In genomic region chr5:139228201-139228796, GRCh38 we compare ENCODE assay signal across 22 cellular contexts. TPM values are rescaled to one million over a fixed set of nuclear protein-coding genes. Genes with fewer than 3 reads are reported as not detected.
A peak's percentile ranks its signal among the peaks of the same experiment; 100 is the strongest.
DNase-seq lines count a peak whose midpoint lies in the region; ATAC-seq, FAIRE-seq and TF ChIP-seq lines count a peak whose summit lies in the region.
"Had no signal": no experiment of that assay in that cellular context is flagged by ENCODE, and none has a peak within 500 bp of the region (broad histone marks: within the 10 kb centered on the region; RNA-seq: fewer than 3 reads in every experiment).

No MANE protein-coding gene starts in this region.

- H3K56ac ChIP-seq in H1 (replicated peaks; ENCODE audit: insufficient read length, low read depth, low read length), result no peak overlapping the region

- no peaks in the 10 kb centered on the region for H3K79me1 ChIP-seq in H1 (ENCODE audit: low read depth, low read length)

- DNase-seq in H1 (ENCODE audit: low read depth in 1 of 2, low spot score in 2 of 2) (no peak), left colon (peak in 1 of 2 donors; percentile 11), A172 (ENCODE audit: low spot score) (no peak), left ventricle myocardium superior (no peak), foreskin keratinocyte (no peak)
- DNase-seq: BE2C; CD4-positive, alpha-beta memory T cell; DMS153; DMS79 treated with DMSO at 0.1 percent for 48 hours; EL; HFFc6 had no signal

- H2AFZ ChIP-seq in H1 (ENCODE audit: low read length) (peak overlapping the region; percentile 43; the same call in 1 of the 2 replicates), parathyroid adenoma (peak overlapping the region; percentile 35)
- H2AFZ ChIP-seq: GM23248 had no signal

- WGBS in H1 (ENCODE audit: extremely low coverage in 1 of 2, insufficient coverage in 1 of 2, insufficient read length in 1 of 2, insufficient replicate concordance in 2 of 2, low coverage in 1 of 2, low lambda C conversion rate in 2 of 2, missing lambda C conversion rate in 1 of 2), 2 experiments, result 82% methylated on average over 1 of the region's 1 CpG; no CpG with 5 or more reads in 1 of the 2 experiments

- H3K14ac ChIP-seq in H1 (ENCODE audit: insufficient read length), result no peak overlapping the region

- H3K27ac ChIP-seq in HEK293 (ENCODE audit: extremely low read depth, low read depth, low read length), result no peak overlapping the region
- H3K27ac ChIP-seq in H1 (ENCODE audit: low read depth, low read length), result no peak overlapping the region
- no peak overlapping the region for H3K27ac ChIP-seq in parathyroid adenoma
- H3K27ac ChIP-seq in foreskin keratinocyte, result no peak overlapping the region
- H3K27ac ChIP-seq: C4-2B, GM23248 had no signal

- intact Hi-C loops in left colon (cut with DNase I, micrococcal nuclease) (no loop called here), left ventricle myocardium superior (cut with micrococcal nuclease) (no loop called here)

- no peak overlapping the region for H2BK15ac ChIP-seq in H1 (ENCODE audit: low read length)

- H2BK120ac ChIP-seq in H1 (replicated peaks; ENCODE audit: low read depth, low read length), result no peak overlapping the region

- no peak overlapping the region for H4K91ac ChIP-seq in H1 (replicated peaks; ENCODE audit: insufficient read length, low read length)

- FAIRE-seq in H1 (lab: Jason Lieb, UNC), result no peak
- FAIRE-seq: A204.1, G401.6, GM12891, HepG2, HTR-8/SVneo had no signal

- H3K4me1 ChIP-seq in HEK293 (ENCODE audit: control insufficient read depth, insufficient read depth, low read length) (no peaks in the 10 kb centered on the region), H1 (replicated peaks in 1 of 4; ENCODE audit: control insufficient read depth in 3 of 4, insufficient read depth in 4 of 4, low read length in 3 of 4) (no peaks in the 10 kb centered on the region), parathyroid adenoma (no peaks in the 10 kb centered on the region), foreskin keratinocyte (no peaks in the 10 kb centered on the region)
- H3K4me1 ChIP-seq: HAP-1 had no signal

- H3K79me2 ChIP-seq in H1 (ENCODE audit: control insufficient read depth in 1 of 2, insufficient read depth in 2 of 2, low read length in 2 of 2) (no peaks in the 10 kb centered on the region), parathyroid adenoma (no peaks in the 10 kb centered on the region)

- H3K23me2 ChIP-seq in H1 (ENCODE audit: low read depth, low read length), result no peaks in the 10 kb centered on the region

- H3K36me3 ChIP-seq in HEK293 (ENCODE audit: control insufficient read depth in 2 of 2, insufficient read depth in 1 of 2, low read length in 2 of 2) (no peaks in the 10 kb centered on the region; a peak in 1 of 3 replicates), H1 (ENCODE audit: control insufficient read depth in 2 of 4, insufficient read depth in 4 of 4, low read length in 3 of 4) (no peaks in the 10 kb centered on the region), parathyroid adenoma (ENCODE audit: control insufficient read depth, insufficient read depth, low read length) (no peaks in the 10 kb centered on the region)
- H3K36me3 ChIP-seq: BE2C, HAP-1 had no signal

- no peak for TF ChIP-seq EP300 in H1 (IDR thresholded peaks at IDR 0.05; ENCODE audit: borderline replicate concordance in 1 of 2, low read depth in 2 of 2, low read length in 2 of 2)

- H3K9me3 ChIP-seq in HEK293 (ENCODE audit: control insufficient read depth, insufficient read depth, low read depth, low read length) (no peaks in the 10 kb centered on the region), H1 (ENCODE audit: insufficient read depth in 2 of 2, low read depth in 1 of 2, low read length in 1 of 2) (peaks cover 0 to 5% of the 10 kb centered on the region in 2 experiments; a peak in 1 of 4 replicates), parathyroid adenoma (ENCODE audit: control insufficient read depth, low read length) (no peaks in the 10 kb centered on the region)
- H3K9me3 ChIP-seq: BE2C, HAP-1 had no signal

- no peak for TF ChIP-seq POLR2A in H1 (IDR thresholded peaks at IDR 0.05; ENCODE audit: control extremely low read depth in 1 of 2, low read depth in 2 of 2, low read length in 2 of 2)

- no peak overlapping the region for H2AK5ac ChIP-seq in H1 (ENCODE audit: low read depth, low read length)

- H2BK5ac ChIP-seq in H1 (ENCODE audit: low read depth, low read length), result no peak overlapping the region

- H4K20me1 ChIP-seq in H1 (replicated peaks in 1 of 2; ENCODE audit: control insufficient read depth in 1 of 2, insufficient read depth in 2 of 2, low read length in 2 of 2), result no peaks in the 10 kb centered on the region

- H3K4me2 ChIP-seq in H1 (ENCODE audit: insufficient read depth in 1 of 2, low read depth in 2 of 2, low read length in 2 of 2) (no peak overlapping the region), parathyroid adenoma (ENCODE audit: low read length) (no peak overlapping the region)

- TF ChIP-seq RAD21 in H1 (IDR thresholded peaks at IDR 0.05 in 1 of 2, conservative IDR thresholded peaks at IDR 0.05 in 1 of 2; ENCODE audit: low read depth in 2 of 2, low read length in 2 of 2), result no peak

- H2BK12ac ChIP-seq in H1 (ENCODE audit: low read depth, low read length), result no peak overlapping the region

- TF ChIP-seq CTCF in HEK293 (tag by site-specific recombination; IDR thresholded peaks at IDR 0.05) (no peak), H1 (IDR thresholded peaks at IDR 0.05; ENCODE audit: control extremely low read depth in 1 of 3, insufficient read depth in 1 of 3, low read depth in 1 of 3, low read length in 3 of 3) (no peak), parathyroid adenoma (IDR thresholded peaks at IDR 0.05) (no peak), foreskin keratinocyte (conservative IDR thresholded peaks at IDR 0.05) (no peak)

- no peak overlapping the region; the same call in 1 of the 2 replicates for H2BK20ac ChIP-seq in H1 (ENCODE audit: low read length)

- CTCF ChIA-PET in HEK293 (lab: Yijun Ruan, JAX) (interaction anchor here (0.5 kb wide), 1 partner anchor 630 kb away, joined by 3 read pairs; no protein-coding TSS in a partner anchor), H1 (lab: Charles Lee; ENCODE audit: partially characterized antibody) (interaction anchor here (1.1 kb wide), 1 partner anchor 18 kb away, joined by 3 read pairs; no protein-coding TSS in a partner anchor)

- H3K9ac ChIP-seq in H1 (replicated peaks in 1 of 4; ENCODE audit: extremely low read depth in 1 of 4, low read depth in 3 of 4, low read length in 3 of 4) (no peak overlapping the region), parathyroid adenoma (no peak overlapping the region)
- H3K9ac ChIP-seq: GM23248 had no signal

- no peak overlapping the region for H4K5ac ChIP-seq in H1 (ENCODE audit: insufficient read length, low read depth, low read length)

- POLR2A ChIA-PET in HEK293 (lab: Yijun Ruan, JAX) (interaction anchor here (0.6 to 1.3 kb wide), 3 partner anchors 30 to 337 kb away, joined by 3 to 5 read pairs (median 4); partner anchors contain the start of gene SIL1), H1 (lab: Charles Lee; ENCODE audit: partially characterized antibody) (no interaction called here)

- H3K4ac ChIP-seq in H1 (replicated peaks; ENCODE audit: insufficient read length, low read depth, low read length), result no peak overlapping the region

- peak; percentile 98 for ATAC-seq in left colon
- ATAC-seq in HG03439 (IDR thresholded peaks at IDR 0.05; ENCODE audit: unreplicated experiment), result no peak
- ATAC-seq in left ventricle myocardium superior, result no peak
- no peak for ATAC-seq in foreskin keratinocyte
- ATAC-seq: HepG2 had no signal

- H3K4me3 ChIP-seq in HEK293 (ENCODE audit: low read depth, low read length) (no peak overlapping the region), H1 (ENCODE audit: extremely low read depth in 1 of 4, insufficient read depth in 2 of 4, low read depth in 3 of 4, low read length in 4 of 4) (no peak overlapping the region), parathyroid adenoma (ENCODE audit: low read depth, low read length) (no peak overlapping the region)
- H3K4me3 ChIP-seq: GM23248, HAP-1 had no signal

- no peak overlapping the region for H4K8ac ChIP-seq in H1 (ENCODE audit: extremely low read depth, insufficient read depth, low read length)

- no peak overlapping the region for H3K23ac ChIP-seq in H1 (ENCODE audit: insufficient read length)

- H3K18ac ChIP-seq in H1 (ENCODE audit: extremely low read depth, low read length), result no peak overlapping the region

- no peaks in the 10 kb centered on the region for H3K27me3 ChIP-seq in H1 (replicated peaks in 1 of 4; ENCODE audit: control insufficient read depth in 3 of 4, extremely low read depth in 1 of 4, insufficient read depth in 3 of 4, low read length in 3 of 4)
- no peaks in the 10 kb centered on the region for H3K27me3 ChIP-seq in parathyroid adenoma (ENCODE audit: control insufficient read depth, insufficient read depth, low read length)
- H3K27me3 ChIP-seq in foreskin keratinocyte, result no peaks in the 10 kb centered on the region
- H3K27me3 ChIP-seq: BE2C had no signal

TF ChIP-seq in HEK293, 187 proteins besides CTCF, POLR2A, EP300 and RAD21:
- TF ChIP-seq MZF1 (tag by site-specific recombination; IDR thresholded peaks at IDR 0.05; ENCODE audit: borderline replicate concordance), result no peak
- TF ChIP-seq ZBTB17 (tag by site-specific recombination; IDR thresholded peaks at IDR 0.05), result 0 out of 2 replicates have a peak, but pooled peaks have one; percentile 15

TF ChIP-seq in H1, 55 proteins besides CTCF, POLR2A, EP300 and RAD21 (continues in another document):
- TF ChIP-seq GABPA (IDR thresholded peaks at IDR 0.05; ENCODE audit: borderline replicate concordance, insufficient read depth, low read length), result no peak
- TF ChIP-seq TEAD4 (IDR thresholded peaks at IDR 0.05; ENCODE audit: low read depth, low read length), result no peak
- no peak for TF ChIP-seq TBP (IDR thresholded peaks at IDR 0.05; ENCODE audit: low read depth, low read length)
- no peak for TF ChIP-seq JUND (IDR thresholded peaks at IDR 0.05; ENCODE audit: low read length)
- no peak for TF ChIP-seq FOSL1 (IDR thresholded peaks at IDR 0.05; ENCODE audit: insufficient read depth, low read depth, low read length)
- TF ChIP-seq RBBP5 (IDR thresholded peaks at IDR 0.05; ENCODE audit: borderline replicate concordance, low read depth, low read length), result no peak

RNA-seq across cellular contexts. Expression of gene SIL1, which starts 30.1 kb away (rescaled TPM):
- total RNA-seq in H1 (2021; fragmentation: NEBNext Ultra II Directional; extraction: Animal tissue kit (Norgen Biotek cat#: 25700)), result 6.6 and 8.3 TPM in 2 replicates
- polyA plus RNA-seq in H1 (2011; rRNA removed) (12.8 and 13.9 TPM in 2 replicates), foreskin keratinocyte (47.9 and 55.3 TPM in 2 replicates)
- 8.3 TPM for polyA plus RNA-seq in H1 (2011; cell fraction: cytosol; rRNA removed)
- polyA plus RNA-seq in H1 (2011; cell fraction: nucleus; rRNA removed), result 10.5 TPM
- polyA plus RNA-seq in H1 (2012, experiment 1 of 2), result 6.4 to 9.6 TPM (median 7.6 TPM) in 4 replicates
- 6.8 TPM for polyA plus RNA-seq in H1 (2012, experiment 2 of 2)
- polyA plus RNA-seq in H1 (2013, experiment 1 of 2), result 5.9 TPM
- 7.7 TPM for polyA plus RNA-seq in H1 (2013, experiment 2 of 2)
- 4.6 and 7.5 TPM in 2 replicates for polyA minus RNA-seq in H1 (2011; rRNA and poly(A)+ RNA removed)
- polyA minus RNA-seq in H1 (2011; cell fraction: cytosol; rRNA and poly(A)+ RNA removed), result 12.8 TPM
- polyA minus RNA-seq in H1 (2011; cell fraction: nucleus; rRNA and poly(A)+ RNA removed), result 8.5 TPM
- total RNA-seq in left colon (10 to 100 TPM; 29.9 to 33.0 TPM), left ventricle myocardium superior (46.0 TPM), foreskin keratinocyte (32.1 and 37.9 TPM in 2 replicates)
- 60.4 TPM in 2 replicates for total RNA-seq in A172 (2014; rRNA removed; shearing (Covaris generic))
